Comparison of ENCODE assay signal across 1 cellular context in genomic region chr5:123882946-123883345, GRCh38.
TF ChIP-seq lines count a peak whose summit lies in the region.

No MANE protein-coding gene starts in this region.

TF ChIP-seq in GM23338, 12 proteins besides CTCF, POLR2A, EP300 and RAD21 (continued from another document):
- TF ChIP-seq ZNF462 (CRISPR knock-in tag; IDR thresholded peaks at IDR 0.05) = no peak
- no peak for TF ChIP-seq EZH2phosphoT487 (IDR thresholded peaks at IDR 0.05; ENCODE audit: unreplicated experiment)
- no peak for TF ChIP-seq STAT1 (IDR thresholded peaks at IDR 0.05; ENCODE audit: unreplicated experiment)
- TF ChIP-seq ZNF114 (CRISPR knock-in tag; IDR thresholded peaks at IDR 0.05) = no peak
- TF ChIP-seq ZNF331 (CRISPR knock-in tag; IDR thresholded peaks at IDR 0.05; ENCODE audit: low read depth) = no peak
- TF ChIP-seq EZH2 (IDR thresholded peaks at IDR 0.05; ENCODE audit: low read depth, unreplicated experiment) = no peak
- TF ChIP-seq NANOG (IDR thresholded peaks at IDR 0.05; ENCODE audit: borderline replicate concordance) = no peak
- TF ChIP-seq JUNB (IDR thresholded peaks at IDR 0.05; ENCODE audit: unreplicated experiment) = no peak
